ENCODE assay signal across 2 cellular contexts in genomic region chr2:237966250-237966564, GRCh38.
A peak's percentile ranks its signal among the peaks of the same experiment; 100 is the strongest.
TF ChIP-seq lines count a peak whose summit lies in the region.

No MANE protein-coding gene starts in this region.

TF ChIP-seq in A549, 52 proteins besides CTCF, POLR2A, EP300 and RAD21 (continued from another document):
- TF ChIP-seq BCL3 (IDR thresholded peaks at IDR 0.05) (no peak), MAX (IDR thresholded peaks at IDR 0.05) (no peak), ESRRA (IDR thresholded peaks at IDR 0.05; ENCODE audit: borderline replicate concordance, low read length) (no peak), CEBPB (IDR thresholded peaks at IDR 0.05) (no peak), SREBF2 (IDR thresholded peaks at IDR 0.05) (no peak), ZNF302 (CRISPR knock-in tag; IDR thresholded peaks at IDR 0.05) (no peak), HEYL (CRISPR knock-in tag; IDR thresholded peaks at IDR 0.05) (no peak), USF2 (IDR thresholded peaks at IDR 0.05) (no peak), CBX2 (IDR thresholded peaks at IDR 0.05; ENCODE audit: borderline replicate concordance, low read depth) (no peak), KDM1A (IDR thresholded peaks at IDR 0.05; ENCODE audit: low read depth) (no peak), TFCP2L1 (CRISPR knock-in tag; IDR thresholded peaks at IDR 0.05) (no peak), ATOH8 (CRISPR knock-in tag; IDR thresholded peaks at IDR 0.05; ENCODE audit: low read depth) (no peak), CHD4 (IDR thresholded peaks at IDR 0.05; ENCODE audit: borderline replicate concordance) (no peak), ZSCAN20 (CRISPR knock-in tag; IDR thresholded peaks at IDR 0.05) (no peak), HDAC2 (IDR thresholded peaks at IDR 0.05) (no peak), CHD2 (IDR thresholded peaks at IDR 0.05; ENCODE audit: low read length, partially characterized antibody) (no peak)
TF ChIP-seq in A549: peak in this region for 0.

TF ChIP-seq in HepG2, 621 proteins besides CTCF, POLR2A, EP300 and RAD21 (continued from another document and continues in another):
- TF ChIP-seq IKZF4 (CRISPR knock-in tag; IDR thresholded peaks at IDR 0.05; ENCODE audit: borderline replicate concordance, low read depth, not compliant biosample characterization) (peak; percentile 17), CERS6 (CRISPR knock-in tag; IDR thresholded peaks at IDR 0.05) (no peak), ZNF569 (CRISPR knock-in tag; IDR thresholded peaks at IDR 0.05; ENCODE audit: borderline replicate concordance) (no peak), TBP (CRISPR knock-in tag; IDR thresholded peaks at IDR 0.05) (no peak), ZBTB43 (CRISPR knock-in tag; conservative IDR thresholded peaks at IDR 0.05) (no peak), MYNN (CRISPR knock-in tag; IDR thresholded peaks at IDR 0.05; ENCODE audit: low read depth) (no peak), CCDC6 (CRISPR knock-in tag; IDR thresholded peaks at IDR 0.05) (no peak), PHF21A (CRISPR knock-in tag; IDR thresholded peaks at IDR 0.05) (no peak), RNF2 (conservative IDR thresholded peaks at IDR 0.05; ENCODE audit: low read depth) (peak; percentile 85), ZNF75D (CRISPR knock-in tag; IDR thresholded peaks at IDR 0.05; ENCODE audit: borderline replicate concordance) (no peak), FUBP1 (CRISPR knock-in tag; IDR thresholded peaks at IDR 0.05; ENCODE audit: borderline replicate concordance) (0 out of 2 replicates have a peak, but pooled peaks have one; percentile 23), GMEB2 (CRISPR knock-in tag; IDR thresholded peaks at IDR 0.05; ENCODE audit: low read depth) (no peak), KIAA2018 (CRISPR knock-in tag; IDR thresholded peaks at IDR 0.05; ENCODE audit: borderline replicate concordance) (no peak), MAF1 (CRISPR knock-in tag; IDR thresholded peaks at IDR 0.05; ENCODE audit: borderline replicate concordance) (no peak), ZNF329 (CRISPR knock-in tag; IDR thresholded peaks at IDR 0.05; ENCODE audit: low read depth) (peak; percentile 15; the same call in 1 of the 2 replicates), ZMYM4 (CRISPR knock-in tag; IDR thresholded peaks at IDR 0.05) (no peak), ZNF143 (CRISPR knock-in tag; IDR thresholded peaks at IDR 0.05) (no peak), ZNF615 (CRISPR knock-in tag; IDR thresholded peaks at IDR 0.05; ENCODE audit: borderline replicate concordance) (no peak), SNAPC4 (CRISPR knock-in tag; IDR thresholded peaks at IDR 0.05) (no peak), ZBTB2 (CRISPR knock-in tag; IDR thresholded peaks at IDR 0.05; ENCODE audit: low read depth) (no peak), ELF3 (CRISPR knock-in tag; IDR thresholded peaks at IDR 0.05) (no peak), ZBTB49 (CRISPR knock-in tag; IDR thresholded peaks at IDR 0.05; ENCODE audit: borderline replicate concordance) (0 out of 2 replicates have a peak, but pooled peaks have one; percentile 7), ZMAT5 (CRISPR knock-in tag; IDR thresholded peaks at IDR 0.05; ENCODE audit: borderline replicate concordance, low read depth) (no peak)
